ENCODE assay signal across 16 cellular contexts in the genomic region with DNA sequence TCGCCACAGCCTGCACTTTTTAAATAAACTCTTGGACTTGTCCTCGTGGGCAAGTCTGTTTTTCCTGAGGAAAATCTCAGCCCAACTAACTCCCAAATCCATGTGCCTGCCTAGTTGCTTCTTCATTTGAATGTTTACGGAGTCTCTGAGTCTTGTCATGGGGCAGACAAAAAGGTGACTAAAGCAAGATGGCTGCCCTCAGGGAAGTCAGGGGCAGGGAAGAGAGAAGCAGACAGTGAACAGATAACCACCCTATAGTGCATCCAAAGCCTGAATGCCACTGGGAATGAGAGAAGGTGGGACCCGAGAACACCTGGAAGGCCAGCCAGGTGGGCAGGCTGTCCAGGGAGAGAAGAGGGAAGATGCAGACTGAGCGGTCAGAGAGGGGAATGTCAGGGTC. TPM values are rescaled to one million over a fixed set of nuclear protein-coding genes. Genes with fewer than 3 reads are reported as not detected.
A peak's percentile ranks its signal among the peaks of the same experiment; 100 is the strongest.
DNase-seq lines count a peak whose midpoint lies in the region; ATAC-seq and TF ChIP-seq lines count a peak whose summit lies in the region.
"Had no signal": no experiment of that assay in that cellular context is flagged by ENCODE, and none has a peak within 500 bp of the region (broad histone marks: within the 10 kb centered on the region; RNA-seq: fewer than 3 reads in every experiment).

No MANE protein-coding gene starts in this region.

- H4K8ac ChIP-seq in mesenchymal stem cell (ENCODE audit: low read length), result no peak overlapping the region

- POLR2A ChIA-PET in activated B cell treated with CpG ODN at 0.5 μM for 24 hours (lab: Charles Lee), result interaction anchor here (0.9 kb wide), 1 partner anchor 13 kb away, joined by 3 read pairs; no protein-coding TSS in a partner anchor

- H3K36me3 ChIP-seq in heart right ventricle (peaks cover 0 to 3% (median 0%) of the 10 kb centered on the region in 9 donors), esophagus muscularis mucosa (no peaks in the 10 kb centered on the region), mesenchymal stem cell (ENCODE audit: control insufficient read depth in 1 of 2, insufficient read depth in 2 of 2, low read depth in 1 of 2, low read length in 2 of 2) (no peaks in the 10 kb centered on the region)
- H3K36me3 ChIP-seq: brain microvascular endothelial cell had no signal

- H4K91ac ChIP-seq in mesenchymal stem cell (ENCODE audit: low read length), result no peak overlapping the region

- H3K4me1 Mint-ChIP-seq in activated B cell treated with CpG ODN at 0.5 μM for 24 hours (peaks cover 90% of the 10 kb centered on the region), naive B cell (peaks cover 71 to 96% (median 80%) of the 10 kb centered on the region in 3 donors)

- H3K14ac ChIP-seq in mesenchymal stem cell (ENCODE audit: low read length in 2 of 2), result no peak overlapping the region

- H2BK120ac ChIP-seq in mesenchymal stem cell (ENCODE audit: low read depth, low read length), result no peak overlapping the region

- no peaks in the 10 kb centered on the region for H3K9me3 ChIP-seq in right cardiac atrium (ENCODE audit: control insufficient read depth, low read length)
- H3K9me3 ChIP-seq in heart right ventricle, result no peaks in the 10 kb centered on the region
- no peaks in the 10 kb centered on the region for H3K9me3 ChIP-seq in esophagus muscularis mucosa
- no peaks in the 10 kb centered on the region for H3K9me3 ChIP-seq in mesenchymal stem cell (ENCODE audit: control insufficient read depth, low read length)

- TF ChIP-seq POLR2A in esophagus muscularis mucosa (IDR thresholded peaks at IDR 0.05; ENCODE audit: low read depth), result no peak

- no peak overlapping the region for H2AFZ ChIP-seq in mesenchymal stem cell (ENCODE audit: low read depth, low read length)

- no peak overlapping the region for H2BK15ac ChIP-seq in mesenchymal stem cell (ENCODE audit: low read depth, poor library complexity, severe bottlenecking)

- no peaks in the 10 kb centered on the region for H3K9me3 Mint-ChIP-seq in activated B cell treated with CpG ODN at 0.5 μM for 24 hours
- peaks cover 0 to 1% (median 0%) of the 10 kb centered on the region in 7 donors for H3K9me3 Mint-ChIP-seq in naive B cell

- CTCF ChIA-PET in activated B cell treated with CpG ODN at 0.5 μM for 24 hours (lab: Charles Lee), result no interaction called here

- H3K27me3 Mint-ChIP-seq in activated B cell treated with CpG ODN at 0.5 μM for 24 hours (no peaks in the 10 kb centered on the region), naive B cell (no peaks in the 10 kb centered on the region)

- H3K9ac ChIP-seq in mesenchymal stem cell (ENCODE audit: low read length), result no peak overlapping the region

- DNase-seq in right cardiac atrium (no peak), heart right ventricle (no peak), activated B cell treated with CpG ODN at 0.5 μM for 24 hours (no peak), naive B cell (no peak), NCI-H1930 (lab: John Stamatoyannopoulos, UW) (no peak), esophagus muscularis mucosa (ENCODE audit: extremely low spot score) (no peak), mesenchymal stem cell (no peak)
- DNase-seq: activated CD8-positive, alpha-beta memory T cell treated with anti-CD3 and anti-CD28 coated beads, Interleukin-2, amount 50 U/mL, for 48 hours; brain microvascular endothelial cell; GDM1; NCI-H1048; NCI-H446 treated with DMSO at 0.1 percent for 48 hours; stimulated activated CD8-positive, alpha-beta memory T cell treated with anti-CD3 and anti-CD28 coated beads, Interleukin-4, amount 100 ng/mL, for 48 hours had no signal

- TF ChIP-seq CTCF in heart right ventricle (IDR thresholded peaks at IDR 0.05) (no peak), activated B cell treated with CpG ODN at 0.5 μM for 24 hours (IDR thresholded peaks at IDR 0.05) (no peak), esophagus muscularis mucosa (IDR thresholded peaks at IDR 0.05) (no peak)

- H3K18ac ChIP-seq in mesenchymal stem cell (ENCODE audit: low read depth in 1 of 2, low read length in 2 of 2), result no peak overlapping the region

- H2AK5ac ChIP-seq in mesenchymal stem cell (ENCODE audit: low read length, severe bottlenecking), result no peak overlapping the region

- H3K23ac ChIP-seq in mesenchymal stem cell (ENCODE audit: low read length in 2 of 2), result no peak overlapping the region

- no peak overlapping the region for H2BK12ac ChIP-seq in mesenchymal stem cell (ENCODE audit: low read length in 2 of 2)

- no peak for TF ChIP-seq EP300 in esophagus muscularis mucosa (IDR thresholded peaks at IDR 0.05)

- H3K36me3 Mint-ChIP-seq in activated B cell treated with CpG ODN at 0.5 μM for 24 hours (ENCODE audit: low read depth) (peaks cover 24% of the 10 kb centered on the region), naive B cell (no peaks in the 10 kb centered on the region)

- peaks cover 48% of the 10 kb centered on the region for H3K4me1 ChIP-seq in right cardiac atrium (ENCODE audit: control insufficient read depth, insufficient read depth, low read length)
- H3K4me1 ChIP-seq in heart right ventricle, result peaks cover 22 to 95% (median 87%) of the 10 kb centered on the region in 9 donors
- H3K4me1 ChIP-seq in esophagus muscularis mucosa, result peaks cover 74 to 96% (median 94%) of the 10 kb centered on the region in 4 donors
- peaks cover 24% of the 10 kb centered on the region for H3K4me1 ChIP-seq in mesenchymal stem cell (ENCODE audit: control insufficient read depth, insufficient read depth, low read depth, low read length)

- H3K4me3 ChIP-seq in right cardiac atrium (ENCODE audit: low read length), result no peak overlapping the region
- no peak overlapping the region for H3K4me3 ChIP-seq in heart right ventricle
- H3K4me3 ChIP-seq in esophagus muscularis mucosa, result no peak overlapping the region
- H3K4me3 ChIP-seq in mesenchymal stem cell (ENCODE audit: insufficient read depth in 1 of 2, low read depth in 1 of 2, low read length in 2 of 2), result no peak overlapping the region

- no peak overlapping the region for H2BK5ac ChIP-seq in mesenchymal stem cell (ENCODE audit: low read depth, low read length, poor library complexity, severe bottlenecking)

- WGBS in right cardiac atrium, result 80% methylated on average over 5 of the region's 5 CpGs
- WGBS in heart right ventricle, 2 donors, result 84 to 85% methylated on average over 5 of the region's 5 CpGs
- 84% methylated on average over 5 of the region's 5 CpGs for WGBS in esophagus muscularis mucosa
- 98% methylated on average over 4 of the region's 5 CpGs for WGBS in mesenchymal stem cell

- H3K4ac ChIP-seq in mesenchymal stem cell (ENCODE audit: low read depth in 1 of 2, low read length in 2 of 2), result no peak overlapping the region

- no peak overlapping the region for H3K4me3 Mint-ChIP-seq in activated B cell treated with CpG ODN at 0.5 μM for 24 hours
- H3K4me3 Mint-ChIP-seq in naive B cell, result peak overlapping the region in 3 of 8 donors; percentile 39 to 76 (median 56)

- no peak overlapping the region for H3K4me2 ChIP-seq in mesenchymal stem cell (ENCODE audit: low read length, poor library complexity, severe bottlenecking)

- H3K27ac ChIP-seq in right cardiac atrium (ENCODE audit: low read length) (peak overlapping the region; percentile 46), heart right ventricle (peak overlapping the region in 5 of 10 donors; percentile 1 to 72 (median 39)), esophagus muscularis mucosa (replicated peaks in 1 of 4) (no peak overlapping the region), mesenchymal stem cell (ENCODE audit: low read length, poor library complexity, severe bottlenecking) (no peak overlapping the region)
- H3K27ac ChIP-seq: brain microvascular endothelial cell, C4-2B had no signal

- intact Hi-C loops in right cardiac atrium (cut with DNase I), result no loop called here
- intact Hi-C loops in heart right ventricle (cut with DNase I), result no loop called here
- intact Hi-C loops in activated B cell treated with CpG ODN at 0.5 μM for 24 hours (cut with micrococcal nuclease), result no loop called here
- intact Hi-C loops in esophagus muscularis mucosa (cut with DNase I), result no loop called here

- peak overlapping the region; percentile 79 for H3K27ac Mint-ChIP-seq in activated B cell treated with CpG ODN at 0.5 μM for 24 hours
- peak overlapping the region in 5 of 6 donors; percentile 12 to 87 (median 79) for H3K27ac Mint-ChIP-seq in naive B cell

- ATAC-seq in right cardiac atrium (no peak), heart right ventricle (no peak), activated B cell treated with CpG ODN at 0.5 μM for 24 hours (ENCODE audit: low read depth) (no peak), naive B cell (ENCODE audit: low read depth in 2 of 2) (no peak), HG03571 (IDR thresholded peaks at IDR 0.05; ENCODE audit: unreplicated experiment) (no peak)
- ATAC-seq: HCT116 had no signal

- peaks cover 4% of the 10 kb centered on the region for H3K79me1 ChIP-seq in mesenchymal stem cell (replicated peaks; ENCODE audit: low read length, poor library complexity, severe bottlenecking)

- H3K27me3 ChIP-seq in right cardiac atrium (ENCODE audit: control insufficient read depth, insufficient read depth) (no peaks in the 10 kb centered on the region), heart right ventricle (no peaks in the 10 kb centered on the region), esophagus muscularis mucosa (no peaks in the 10 kb centered on the region), mesenchymal stem cell (ENCODE audit: control insufficient read depth in 1 of 2, insufficient read depth in 1 of 2, low read length in 2 of 2) (no peaks in the 10 kb centered on the region)
- H3K27me3 ChIP-seq: brain microvascular endothelial cell had no signal

RNA-seq across cellular contexts. Expression of gene CCDC12, which starts 21.4 kb away (rescaled TPM):
- total RNA-seq in right cardiac atrium (10 to 100 TPM; 31.2 to 37.7 (median 34.2) TPM), heart right ventricle (10 to 100 TPM; 28.8 to 39.9 (median 33.3) TPM), activated B cell treated with CpG ODN at 0.5 μM for 24 hours (93.8 and 98.4 TPM in 2 replicates), esophagus muscularis mucosa (10 to 100 TPM; 27.5 to 54.8 (median 36.7) TPM)
- polyA plus RNA-seq in right cardiac atrium (58.0 TPM), heart right ventricle (100 to 1,000 TPM in 1 of 2 donors, 10 to 100 TPM in 1; 86.1 to 137 TPM), naive B cell (ENCODE audit: low read depth in 6 of 6) (100 to 1,000 TPM; 119 to 157 (median 123) TPM)
- polyA plus RNA-seq in mesenchymal stem cell (2013, experiment 1 of 2), result 25.6 TPM
- 26.2 TPM for polyA plus RNA-seq in mesenchymal stem cell (2013, experiment 2 of 2)

RNA-seq across cellular contexts. Expression of gene NBEAL2, which starts 24.3 kb away (rescaled TPM):
- total RNA-seq in right cardiac atrium, result 10 to 100 TPM; 15.9 to 20.1 (median 17.3) TPM
- polyA plus RNA-seq in right cardiac atrium, result 13.7 TPM
- 10 to 100 TPM in 7 of 10 donors, 1 to 10 TPM in 3; 7.6 to 23.1 (median 10.8) TPM for total RNA-seq in heart right ventricle
- 10 to 100 TPM; 44.0 to 51.1 TPM for polyA plus RNA-seq in heart right ventricle
- 79.8 and 98.6 TPM in 2 replicates for total RNA-seq in activated B cell treated with CpG ODN at 0.5 μM for 24 hours
- 1 to 10 TPM in 4 of 6 donors, under 1 TPM in 1, not detected in 1; 0.34 to 2.2 (median 1.5) TPM for polyA plus RNA-seq in naive B cell (ENCODE audit: low read depth in 6 of 6)
- total RNA-seq in esophagus muscularis mucosa, result 10 to 100 TPM; 16.6 to 22.1 (median 21.2) TPM
- polyA plus RNA-seq in mesenchymal stem cell (2013, experiment 1 of 2), result 2.0 TPM
- polyA plus RNA-seq in mesenchymal stem cell (2013, experiment 2 of 2), result 1.7 TPM
